In genomic region chrX:119758682-119759332, GRCh38 we compare ENCODE assay signal across 8 cellular contexts. TPM values are rescaled to one million over a fixed set of nuclear protein-coding genes. Genes with fewer than 3 reads are reported as not detected.
DNase-seq lines count a peak whose midpoint lies in the region; ATAC-seq, FAIRE-seq and TF ChIP-seq lines count a peak whose summit lies in the region.

No MANE protein-coding gene starts in this region.

- TF ChIP-seq EP300 in A549 (IDR thresholded peaks at IDR 0.05): no peak

- H3K9me3 ChIP-seq in A549 (no peaks in the 10 kb centered on the region), fibroblast of lung (ENCODE audit: control insufficient read depth, insufficient read depth, low read depth, low read length) (no peaks in the 10 kb centered on the region)

- H3K27ac ChIP-seq in A549 (peak overlapping the region; percentile 29 to 81), fibroblast of lung (ENCODE audit: insufficient read depth, low read length) (no peak overlapping the region)

- no peak for TF ChIP-seq CTCF in A549 (IDR thresholded peaks at IDR 0.05)
- TF ChIP-seq CTCF in fibroblast of lung (conservative IDR thresholded peaks at IDR 0.05 in 1 of 2, IDR thresholded peaks at IDR 0.05 in 1 of 2; ENCODE audit: low read depth in 1 of 2, low read length in 2 of 2): no peak
- TF ChIP-seq CTCF in osteocyte (IDR thresholded peaks at IDR 0.05): no peak

- WGBS in A549 (ENCODE audit: missing lambda C conversion rate): no CpG with 5 or more reads among the region's 71 CpGs

- no peak for FAIRE-seq in A549 (lab: Jason Lieb, UNC)

- H3K4me3 ChIP-seq in A549 (peak overlapping the region; percentile 61), fibroblast of lung (replicated peaks in 1 of 4; ENCODE audit: control extremely low read depth in 1 of 4, insufficient read depth in 1 of 4, low read depth in 3 of 4, low read length in 4 of 4) (peak overlapping the region in 3 of 4 experiments; percentile 19 to 54 (median 26))

- H3K4me1 Mint-ChIP-seq in activated CD8-positive, alpha-beta T cell treated with anti-CD3 and anti-CD28 coated beads, Interleukin-2, amount 10 ng/mL, durations not matched to agents 7 days and 5 days (ENCODE audit: low read depth): peaks cover 50% of the 10 kb centered on the region
- H3K4me1 Mint-ChIP-seq in osteocyte (ENCODE audit: unreplicated experiment): peaks cover 22% of the 10 kb centered on the region

- H3K27ac Mint-ChIP-seq in activated CD8-positive, alpha-beta T cell treated with anti-CD3 and anti-CD28 coated beads, Interleukin-2, amount 10 ng/mL, durations not matched to agents 7 days and 5 days: no peak overlapping the region
- no peak overlapping the region for H3K27ac Mint-ChIP-seq in osteocyte (ENCODE audit: unreplicated experiment)

- no peaks in the 10 kb centered on the region for H4K20me1 ChIP-seq in fibroblast of lung (ENCODE audit: control insufficient read depth, extremely low read depth, insufficient read depth, low read length)

- no peak for TF ChIP-seq RAD21 in A549 (conservative IDR thresholded peaks at IDR 0.05 in 1 of 2, IDR thresholded peaks at IDR 0.05 in 1 of 2)

- H3K4me1 ChIP-seq in A549 (peaks cover 8% of the 10 kb centered on the region; the same call in 1 of the 3 replicates), fibroblast of lung (ENCODE audit: control insufficient read depth, extremely low read depth, insufficient read depth, low read length) (no peaks in the 10 kb centered on the region)

- no peaks in the 10 kb centered on the region for H3K9me3 Mint-ChIP-seq in activated CD8-positive, alpha-beta T cell treated with anti-CD3 and anti-CD28 coated beads, Interleukin-2, amount 10 ng/mL, durations not matched to agents 7 days and 5 days (ENCODE audit: insufficient read depth)
- no peaks in the 10 kb centered on the region for H3K9me3 Mint-ChIP-seq in osteocyte (ENCODE audit: unreplicated experiment)

- H3K79me2 ChIP-seq in fibroblast of lung (ENCODE audit: control insufficient read depth, insufficient read depth, low read length): no peaks in the 10 kb centered on the region

- H3K4me2 ChIP-seq in A549 (peak overlapping the region; percentile 82), fibroblast of lung (ENCODE audit: extremely low read depth, insufficient read depth, low read length) (peak overlapping the region; percentile 44)

- no peaks in the 10 kb centered on the region for H3K36me3 Mint-ChIP-seq in activated CD8-positive, alpha-beta T cell treated with anti-CD3 and anti-CD28 coated beads, Interleukin-2, amount 10 ng/mL, durations not matched to agents 7 days and 5 days (ENCODE audit: low read depth)
- no peaks in the 10 kb centered on the region for H3K36me3 Mint-ChIP-seq in osteocyte (ENCODE audit: unreplicated experiment)

- TF ChIP-seq POLR2A in A549 (IDR thresholded peaks at IDR 0.05; ENCODE audit: low read length): no peak

- H3K4me3 Mint-ChIP-seq in activated CD8-positive, alpha-beta T cell treated with anti-CD3 and anti-CD28 coated beads, Interleukin-2, amount 10 ng/mL, durations not matched to agents 7 days and 5 days: peak overlapping the region; percentile 58
- H3K4me3 Mint-ChIP-seq in osteocyte (ENCODE audit: unreplicated experiment): peak overlapping the region; percentile 52

- no peaks in the 10 kb centered on the region for H3K36me3 ChIP-seq in fibroblast of lung (ENCODE audit: control insufficient read depth, insufficient read depth, low read length)

- H3K27me3 ChIP-seq in fibroblast of lung (ENCODE audit: control insufficient read depth, insufficient read depth, low read length): no peaks in the 10 kb centered on the region

- no peak overlapping the region for H3K9ac ChIP-seq in fibroblast of lung (ENCODE audit: insufficient read depth, low read length)

- H3K27me3 Mint-ChIP-seq in activated CD8-positive, alpha-beta T cell treated with anti-CD3 and anti-CD28 coated beads, Interleukin-2, amount 10 ng/mL, durations not matched to agents 7 days and 5 days (ENCODE audit: low read depth): no peaks in the 10 kb centered on the region
- H3K27me3 Mint-ChIP-seq in osteocyte (ENCODE audit: unreplicated experiment): no peaks in the 10 kb centered on the region

- no peak for DNase-seq in A549 (ENCODE audit: low read depth in 1 of 2, low spot score in 1 of 2)
- peak; percentile 60 for DNase-seq in HK-2 (ENCODE audit: unreplicated experiment)
- DNase-seq in activated CD8-positive, alpha-beta T cell treated with anti-CD3 and anti-CD28 coated beads, Interleukin-2, amount 10 ng/mL, durations not matched to agents 7 days and 5 days: peak; percentile 35
- no peak for DNase-seq in fibroblast of lung (ENCODE audit: low read depth in 2 of 2)
- DNase-seq in osteocyte (ENCODE audit: extremely low spot score, unreplicated experiment): no peak
- no peak for DNase-seq in islet precursor cell
- DNase-seq in mesenteric fat pad (ENCODE audit: low spot score): no peak

- no peak overlapping the region for H2AFZ ChIP-seq in fibroblast of lung (ENCODE audit: low read length)

- CTCF ChIA-PET in A549 (lab: Yijun Ruan, JAX): interaction anchor here (1.0 to 2.8 kb wide), 8 partner anchors 10 to 276 kb away, joined by 3 to 9 read pairs (median 4); no protein-coding TSS in a partner anchor
- CTCF ChIA-PET in activated CD8-positive, alpha-beta T cell treated with anti-CD3 and anti-CD28 coated beads, Interleukin-2, amount 10 ng/mL, durations not matched to agents 7 days and 5 days (lab: Charles Lee): interaction anchor here (0.6 to 3.5 kb wide), 11 partner anchors 13 to 243 kb away, joined by 3 to 17 read pairs (median 3); partner anchors contain the start of genes SEPTIN6 and UBE2A

- POLR2A ChIA-PET in A549 (lab: Yijun Ruan, JAX): interaction anchor here (0.6 to 2.0 kb wide), 3 partner anchors 33 to 163 kb away, joined by 3 to 20 read pairs (median 3); partner anchors contain the start of gene RPL39
- POLR2A ChIA-PET in activated CD8-positive, alpha-beta T cell treated with anti-CD3 and anti-CD28 coated beads, Interleukin-2, amount 10 ng/mL, durations not matched to agents 7 days and 5 days (lab: Charles Lee): interaction anchor here (1.1 to 6.6 kb wide), 3 partner anchors 33 to 112 kb away, joined by 3 to 48 read pairs (median 19); partner anchors contain the start of genes NDUFA1, RNF113A, RPL39 and SEPTIN6

- ATAC-seq in A549 (peak; percentile 57 to 79), GM19351 (IDR thresholded peaks at IDR 0.05; ENCODE audit: unreplicated experiment) (no peak)
- peak; percentile 43 for ATAC-seq in activated CD8-positive, alpha-beta T cell treated with anti-CD3 and anti-CD28 coated beads, Interleukin-2, amount 10 ng/mL, durations not matched to agents 7 days and 5 days

TF ChIP-seq in A549, 52 proteins besides CTCF, POLR2A, EP300 and RAD21 (continues in another document):
- TF ChIP-seq POLR2AphosphoS2 (conservative IDR thresholded peaks at IDR 0.05; ENCODE audit: low read length) (no peak), ZFP36 (IDR thresholded peaks at IDR 0.05; ENCODE audit: borderline replicate concordance, partially characterized antibody) (no peak), MYC (IDR thresholded peaks at IDR 0.05; ENCODE audit: borderline replicate concordance, low read length) (no peak), RFX5 (IDR thresholded peaks at IDR 0.05) (no peak), HES2 (IDR thresholded peaks at IDR 0.05) (no peak), BHLHE40 (IDR thresholded peaks at IDR 0.05; ENCODE audit: low read depth, low read length) (no peak), USF2 (IDR thresholded peaks at IDR 0.05) (no peak), NPAS2 (CRISPR knock-in tag; IDR thresholded peaks at IDR 0.05; ENCODE audit: borderline replicate concordance) (no peak)

RNA-seq across cellular contexts. Expression of gene SOWAHD, which starts 0.4 kb away (rescaled TPM):
- polyA plus RNA-seq in A549 (2011; rRNA removed) (0.05 and 0.08 TPM in 2 replicates), A549 (2017; fragmentation: RNase III; extraction: RNeasy Plus Mini Kit Qiagen cat#74134 plus additional on column Dnase treatment) (0.09 to 0.22 TPM (median 0.09 TPM) in 3 replicates), fibroblast of lung (0.10 and 0.15 TPM in 2 replicates)
- 0.16 and 0.25 TPM in 2 replicates for polyA plus RNA-seq in A549 (2012; cell fraction: cytosol; rRNA removed)
- polyA plus RNA-seq in A549 (2012; cell fraction: nucleus; rRNA removed): 0.07 and 0.22 TPM in 2 replicates
- not detected in 2 replicates for polyA minus RNA-seq in A549 (2011; rRNA and poly(A)+ RNA removed)
- 1 to 10 TPM in 1 of 2 experiments, under 1 TPM in 1; 0.92 to 1.4 TPM for total RNA-seq in activated CD8-positive, alpha-beta T cell treated with anti-CD3 and anti-CD28 coated beads, Interleukin-2, amount 10 ng/mL, durations not matched to agents 7 days and 5 days
- total RNA-seq in fibroblast of lung (0.26 and 0.83 TPM in 2 replicates), osteocyte (1.1 and 1.5 TPM in 2 replicates), mesenteric fat pad (0.71 TPM)
- polyA plus RNA-seq in fibroblast of lung (2012): 0.16 and 0.27 TPM in 2 replicates
- not detected in 2 replicates for polyA minus RNA-seq in fibroblast of lung (ENCODE audit: low replicate concordance)

RNA-seq across cellular contexts. Expression of gene RPL39, which starts 32.6 kb away (rescaled TPM):
- 3,499 and 3,669 TPM in 2 replicates for polyA plus RNA-seq in A549 (2011; rRNA removed)
- polyA plus RNA-seq in A549 (2012; cell fraction: cytosol; rRNA removed): 2,112 and 2,747 TPM in 2 replicates
- 366 and 434 TPM in 2 replicates for polyA plus RNA-seq in A549 (2012; cell fraction: nucleus; rRNA removed)
- 4,937 to 5,260 TPM (median 4,942 TPM) in 3 replicates for polyA plus RNA-seq in A549 (2017; fragmentation: RNase III; extraction: RNeasy Plus Mini Kit Qiagen cat#74134 plus additional on column Dnase treatment)
- polyA minus RNA-seq in A549 (2011; rRNA and poly(A)+ RNA removed): 180 and 224 TPM in 2 replicates
- total RNA-seq in activated CD8-positive, alpha-beta T cell treated with anti-CD3 and anti-CD28 coated beads, Interleukin-2, amount 10 ng/mL, durations not matched to agents 7 days and 5 days: 1,000 to 10,000 TPM; 1,775 to 1,899 TPM
- total RNA-seq in fibroblast of lung: 2,034 and 3,576 TPM in 2 replicates
- 2,665 and 3,799 TPM in 2 replicates for polyA plus RNA-seq in fibroblast of lung
- polyA plus RNA-seq in fibroblast of lung (2012): 2,875 and 3,814 TPM in 2 replicates
- polyA minus RNA-seq in fibroblast of lung (ENCODE audit: low replicate concordance): 7.5 and 33.7 TPM in 2 replicates
- 1,616 and 1,617 TPM in 2 replicates for total RNA-seq in osteocyte
- total RNA-seq in mesenteric fat pad: 1,220 TPM

Comparison
In these comparisons a context has a peak if more than half of its experiments do, and no peak if none do; other contexts are left out.
1. DNase-seq: peak in HK-2 (single experiment) and activated CD8-positive, alpha-beta T cell treated with anti-CD3 and anti-CD28 coated beads, Interleukin-2, amount 10 ng/mL, durations not matched to agents 7 days and 5 days (single experiment); none in A549 (0 of 2), fibroblast of lung (0 of 2), osteocyte (single experiment), islet precursor cell (single experiment) and mesenteric fat pad (single experiment).